Comparison of ENCODE assay signal across 1 cellular context in the genomic region with DNA sequence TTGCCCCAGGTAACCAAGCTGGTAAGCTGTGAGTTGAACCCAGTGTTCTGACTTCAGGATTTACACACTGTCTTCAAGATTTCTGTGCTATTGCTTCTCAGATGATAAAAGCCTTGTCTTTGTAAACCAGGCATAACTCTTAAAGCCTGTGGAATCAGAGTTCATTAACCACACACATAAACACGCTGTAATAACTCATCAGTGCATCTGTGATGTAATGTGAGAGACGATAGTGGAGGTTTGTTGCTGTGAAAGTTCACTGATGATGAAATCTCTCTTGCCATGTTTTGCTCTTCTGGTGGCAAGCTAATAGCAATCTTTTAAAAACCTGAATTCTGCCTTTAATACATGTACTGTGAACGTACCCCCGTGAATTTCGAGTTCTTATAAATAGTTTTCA.
TF ChIP-seq lines count a peak whose summit lies in the region.

No MANE protein-coding gene starts in this region.

TF ChIP-seq in K562, 482 proteins besides CTCF, POLR2A, EP300 and RAD21:
- TF ChIP-seq, protein P1, sequence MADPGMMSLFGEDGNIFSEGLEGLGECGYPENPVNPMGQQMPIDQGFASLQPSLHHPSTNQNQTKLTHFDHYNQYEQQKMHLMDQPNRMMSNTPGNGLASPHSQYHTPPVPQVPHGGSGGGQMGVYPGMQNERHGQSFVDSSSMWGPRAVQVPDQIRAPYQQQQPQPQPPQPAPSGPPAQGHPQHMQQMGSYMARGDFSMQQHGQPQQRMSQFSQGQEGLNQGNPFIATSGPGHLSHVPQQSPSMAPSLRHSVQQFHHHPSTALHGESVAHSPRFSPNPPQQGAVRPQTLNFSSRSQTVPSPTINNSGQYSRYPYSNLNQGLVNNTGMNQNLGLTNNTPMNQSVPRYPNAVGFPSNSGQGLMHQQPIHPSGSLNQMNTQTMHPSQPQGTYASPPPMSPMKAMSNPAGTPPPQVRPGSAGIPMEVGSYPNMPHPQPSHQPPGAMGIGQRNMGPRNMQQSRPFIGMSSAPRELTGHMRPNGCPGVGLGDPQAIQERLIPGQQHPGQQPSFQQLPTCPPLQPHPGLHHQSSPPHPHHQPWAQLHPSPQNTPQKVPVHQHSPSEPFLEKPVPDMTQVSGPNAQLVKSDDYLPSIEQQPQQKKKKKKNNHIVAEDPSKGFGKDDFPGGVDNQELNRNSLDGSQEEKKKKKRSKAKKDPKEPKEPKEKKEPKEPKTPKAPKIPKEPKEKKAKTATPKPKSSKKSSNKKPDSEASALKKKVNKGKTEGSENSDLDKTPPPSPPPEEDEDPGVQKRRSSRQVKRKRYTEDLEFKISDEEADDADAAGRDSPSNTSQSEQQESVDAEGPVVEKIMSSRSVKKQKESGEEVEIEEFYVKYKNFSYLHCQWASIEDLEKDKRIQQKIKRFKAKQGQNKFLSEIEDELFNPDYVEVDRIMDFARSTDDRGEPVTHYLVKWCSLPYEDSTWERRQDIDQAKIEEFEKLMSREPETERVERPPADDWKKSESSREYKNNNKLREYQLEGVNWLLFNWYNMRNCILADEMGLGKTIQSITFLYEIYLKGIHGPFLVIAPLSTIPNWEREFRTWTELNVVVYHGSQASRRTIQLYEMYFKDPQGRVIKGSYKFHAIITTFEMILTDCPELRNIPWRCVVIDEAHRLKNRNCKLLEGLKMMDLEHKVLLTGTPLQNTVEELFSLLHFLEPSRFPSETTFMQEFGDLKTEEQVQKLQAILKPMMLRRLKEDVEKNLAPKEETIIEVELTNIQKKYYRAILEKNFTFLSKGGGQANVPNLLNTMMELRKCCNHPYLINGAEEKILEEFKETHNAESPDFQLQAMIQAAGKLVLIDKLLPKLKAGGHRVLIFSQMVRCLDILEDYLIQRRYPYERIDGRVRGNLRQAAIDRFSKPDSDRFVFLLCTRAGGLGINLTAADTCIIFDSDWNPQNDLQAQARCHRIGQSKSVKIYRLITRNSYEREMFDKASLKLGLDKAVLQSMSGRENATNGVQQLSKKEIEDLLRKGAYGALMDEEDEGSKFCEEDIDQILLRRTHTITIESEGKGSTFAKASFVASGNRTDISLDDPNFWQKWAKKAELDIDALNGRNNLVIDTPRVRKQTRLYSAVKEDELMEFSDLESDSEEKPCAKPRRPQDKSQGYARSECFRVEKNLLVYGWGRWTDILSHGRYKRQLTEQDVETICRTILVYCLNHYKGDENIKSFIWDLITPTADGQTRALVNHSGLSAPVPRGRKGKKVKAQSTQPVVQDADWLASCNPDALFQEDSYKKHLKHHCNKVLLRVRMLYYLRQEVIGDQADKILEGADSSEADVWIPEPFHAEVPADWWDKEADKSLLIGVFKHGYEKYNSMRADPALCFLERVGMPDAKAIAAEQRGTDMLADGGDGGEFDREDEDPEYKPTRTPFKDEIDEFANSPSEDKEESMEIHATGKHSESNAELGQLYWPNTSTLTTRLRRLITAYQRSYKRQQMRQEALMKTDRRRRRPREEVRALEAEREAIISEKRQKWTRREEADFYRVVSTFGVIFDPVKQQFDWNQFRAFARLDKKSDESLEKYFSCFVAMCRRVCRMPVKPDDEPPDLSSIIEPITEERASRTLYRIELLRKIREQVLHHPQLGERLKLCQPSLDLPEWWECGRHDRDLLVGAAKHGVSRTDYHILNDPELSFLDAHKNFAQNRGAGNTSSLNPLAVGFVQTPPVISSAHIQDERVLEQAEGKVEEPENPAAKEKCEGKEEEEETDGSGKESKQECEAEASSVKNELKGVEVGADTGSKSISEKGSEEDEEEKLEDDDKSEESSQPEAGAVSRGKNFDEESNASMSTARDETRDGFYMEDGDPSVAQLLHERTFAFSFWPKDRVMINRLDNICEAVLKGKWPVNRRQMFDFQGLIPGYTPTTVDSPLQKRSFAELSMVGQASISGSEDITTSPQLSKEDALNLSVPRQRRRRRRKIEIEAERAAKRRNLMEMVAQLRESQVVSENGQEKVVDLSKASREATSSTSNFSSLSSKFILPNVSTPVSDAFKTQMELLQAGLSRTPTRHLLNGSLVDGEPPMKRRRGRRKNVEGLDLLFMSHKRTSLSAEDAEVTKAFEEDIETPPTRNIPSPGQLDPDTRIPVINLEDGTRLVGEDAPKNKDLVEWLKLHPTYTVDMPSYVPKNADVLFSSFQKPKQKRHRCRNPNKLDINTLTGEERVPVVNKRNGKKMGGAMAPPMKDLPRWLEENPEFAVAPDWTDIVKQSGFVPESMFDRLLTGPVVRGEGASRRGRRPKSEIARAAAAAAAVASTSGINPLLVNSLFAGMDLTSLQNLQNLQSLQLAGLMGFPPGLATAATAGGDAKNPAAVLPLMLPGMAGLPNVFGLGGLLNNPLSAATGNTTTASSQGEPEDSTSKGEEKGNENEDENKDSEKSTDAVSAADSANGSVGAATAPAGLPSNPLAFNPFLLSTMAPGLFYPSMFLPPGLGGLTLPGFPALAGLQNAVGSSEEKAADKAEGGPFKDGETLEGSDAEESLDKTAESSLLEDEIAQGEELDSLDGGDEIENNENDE (IDR thresholded peaks at IDR 0.05; ENCODE audit: low read depth, low read length) = no peak
- TF ChIP-seq CEBPG (CRISPR knock-in tag; IDR thresholded peaks at IDR 0.05) (no peak), CEBPG (tag; conservative IDR thresholded peaks at IDR 0.05 in 1 of 2, IDR thresholded peaks at IDR 0.05 in 1 of 2) (peak; percentile 20 to 61; a peak in 2 of 4 replicates), HNRNPL (IDR thresholded peaks at IDR 0.05; ENCODE audit: low read depth, low read length) (no peak), CEBPB (tag; IDR thresholded peaks at IDR 0.05) (peak; percentile 33; the same call in 1 of the 2 replicates), NBN (IDR thresholded peaks at IDR 0.05; ENCODE audit: low read depth) (no peak)
